1 cellular context compared by ENCODE assay signal in the genomic region with DNA sequence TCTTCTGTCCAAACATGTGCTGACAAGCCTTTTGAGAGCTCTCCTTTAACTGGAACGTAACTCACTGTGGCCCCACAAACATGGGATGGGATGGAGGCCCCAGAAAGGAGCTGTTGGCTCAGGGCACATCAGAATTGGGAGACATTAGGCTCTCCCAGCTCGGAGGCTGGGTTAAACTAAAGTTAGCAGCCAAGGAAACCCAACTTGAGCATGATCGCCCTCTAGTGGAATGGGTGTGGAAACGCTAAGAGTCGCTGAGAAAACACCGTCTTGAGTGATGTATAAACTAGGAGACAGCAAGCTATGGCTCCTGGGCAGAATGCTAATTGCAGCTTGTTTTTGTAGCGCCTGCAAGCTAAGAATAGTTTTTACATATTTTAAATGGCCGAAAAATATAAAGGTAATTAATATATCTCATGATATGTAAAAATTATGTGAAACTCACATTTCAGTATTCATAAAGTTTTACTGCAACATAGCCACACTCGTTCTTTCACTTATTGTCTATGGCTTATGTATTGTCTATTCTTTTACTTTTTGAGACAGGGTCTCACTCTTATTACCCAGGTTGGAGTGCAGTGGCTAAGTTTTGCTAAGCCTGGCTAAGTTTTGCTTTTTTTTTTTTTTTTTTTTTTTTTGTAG.
TF ChIP-seq lines count a peak whose summit lies in the region.

No MANE protein-coding gene starts in this region.

TF ChIP-seq in HepG2, 621 proteins besides CTCF, POLR2A, EP300 and RAD21 (continued from another document):
- TF ChIP-seq ZNF556 (CRISPR knock-in tag; IDR thresholded peaks at IDR 0.05; ENCODE audit: borderline replicate concordance) (no peak), NFIB (CRISPR knock-in tag; IDR thresholded peaks at IDR 0.05; ENCODE audit: borderline replicate concordance) (no peak), MIER3 (CRISPR knock-in tag; IDR thresholded peaks at IDR 0.05; ENCODE audit: borderline replicate concordance) (0 out of 2 replicates have a peak, but pooled peaks have one; percentile 14), STAG1 (CRISPR knock-in tag; IDR thresholded peaks at IDR 0.05) (peak; percentile 69), ZNF761 (CRISPR knock-in tag; conservative IDR thresholded peaks at IDR 0.05) (no peak), CREM (IDR thresholded peaks at IDR 0.05) (peak; percentile 48), CREM (CRISPR knock-in tag; IDR thresholded peaks at IDR 0.05) (no peak), GATAD2A (CRISPR knock-in tag; IDR thresholded peaks at IDR 0.05) (peak; percentile 29; the same call in 1 of the 2 replicates), FOSL2 (CRISPR knock-in tag; IDR thresholded peaks at IDR 0.05) (0 out of 2 replicates have a peak, but pooled peaks have one; percentile 24), CHCHD3 (CRISPR knock-in tag; IDR thresholded peaks at IDR 0.05) (no peak), ATF1 (CRISPR knock-in tag; IDR thresholded peaks at IDR 0.05) (peak; percentile 48; the same call in 1 of the 2 replicates)
- TF ChIP-seq, protein P1, sequence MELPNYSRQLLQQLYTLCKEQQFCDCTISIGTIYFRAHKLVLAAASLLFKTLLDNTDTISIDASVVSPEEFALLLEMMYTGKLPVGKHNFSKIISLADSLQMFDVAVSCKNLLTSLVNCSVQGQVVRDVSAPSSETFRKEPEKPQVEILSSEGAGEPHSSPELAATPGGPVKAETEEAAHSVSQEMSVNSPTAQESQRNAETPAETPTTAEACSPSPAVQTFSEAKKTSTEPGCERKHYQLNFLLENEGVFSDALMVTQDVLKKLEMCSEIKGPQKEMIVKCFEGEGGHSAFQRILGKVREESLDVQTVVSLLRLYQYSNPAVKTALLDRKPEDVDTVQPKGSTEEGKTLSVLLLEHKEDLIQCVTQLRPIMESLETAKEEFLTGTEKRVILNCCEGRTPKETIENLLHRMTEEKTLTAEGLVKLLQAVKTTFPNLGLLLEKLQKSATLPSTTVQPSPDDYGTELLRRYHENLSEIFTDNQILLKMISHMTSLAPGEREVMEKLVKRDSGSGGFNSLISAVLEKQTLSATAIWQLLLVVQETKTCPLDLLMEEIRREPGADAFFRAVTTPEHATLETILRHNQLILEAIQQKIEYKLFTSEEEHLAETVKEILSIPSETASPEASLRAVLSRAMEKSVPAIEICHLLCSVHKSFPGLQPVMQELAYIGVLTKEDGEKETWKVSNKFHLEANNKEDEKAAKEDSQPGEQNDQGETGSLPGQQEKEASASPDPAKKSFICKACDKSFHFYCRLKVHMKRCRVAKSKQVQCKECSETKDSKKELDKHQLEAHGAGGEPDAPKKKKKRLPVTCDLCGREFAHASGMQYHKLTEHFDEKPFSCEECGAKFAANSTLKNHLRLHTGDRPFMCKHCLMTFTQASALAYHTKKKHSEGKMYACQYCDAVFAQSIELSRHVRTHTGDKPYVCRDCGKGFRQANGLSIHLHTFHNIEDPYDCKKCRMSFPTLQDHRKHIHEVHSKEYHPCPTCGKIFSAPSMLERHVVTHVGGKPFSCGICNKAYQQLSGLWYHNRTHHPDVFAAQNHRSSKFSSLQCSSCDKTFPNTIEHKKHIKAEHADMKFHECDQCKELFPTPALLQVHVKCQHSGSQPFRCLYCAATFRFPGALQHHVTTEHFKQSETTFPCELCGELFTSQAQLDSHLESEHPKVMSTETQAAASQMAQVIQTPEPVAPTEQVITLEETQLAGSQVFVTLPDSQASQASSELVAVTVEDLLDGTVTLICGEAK (IDR thresholded peaks at IDR 0.05) = no peak
- TF ChIP-seq, protein P1 (CRISPR knock-in tag; IDR thresholded peaks at IDR 0.05) = no peak
